ENCODE assay signal across 1 cellular context in genomic region chr9:99051851-99052250, GRCh38.
TF ChIP-seq lines count a peak whose summit lies in the region.

No MANE protein-coding gene starts in this region.

TF ChIP-seq in IMR-90, 13 proteins besides CTCF, POLR2A, EP300 and RAD21 (continued from another document):
- TF ChIP-seq RCOR1 (IDR thresholded peaks at IDR 0.05; ENCODE audit: insufficient replicate concordance, low read length) (no peak), MXI1 (IDR thresholded peaks at IDR 0.05; ENCODE audit: borderline replicate concordance, low read depth, low read length) (no peak), MAZ (IDR thresholded peaks at IDR 0.05; ENCODE audit: borderline replicate concordance, low read depth, low read length) (no peak)
